Comparison of ENCODE assay signal across 7 cellular contexts in genomic region chr7:104982773-104983619, GRCh38. TPM values are rescaled to one million over a fixed set of nuclear protein-coding genes. Genes with fewer than 3 reads are reported as not detected.
DNase-seq lines count a peak whose midpoint lies in the region; FAIRE-seq and TF ChIP-seq lines count a peak whose summit lies in the region.

No MANE protein-coding gene starts in this region.

- H3K27me3 ChIP-seq in mucosa of rectum (ENCODE audit: control insufficient read depth in 2 of 2, insufficient read depth in 2 of 2, low read length in 2 of 2), result no peaks in the 10 kb centered on the region

- H3K9me3 ChIP-seq in mucosa of rectum (ENCODE audit: control insufficient read depth in 2 of 2, low read length in 2 of 2), result no peaks in the 10 kb centered on the region

- FAIRE-seq in GM19239 (lab: Jason Lieb, UNC), result peak; percentile 65

- H3K4me3 ChIP-seq in cardiac fibroblast (replicated peaks in 1 of 2; ENCODE audit: low read depth in 2 of 2, low read length in 2 of 2) (peak overlapping the region; percentile 48 to 57), mucosa of rectum (ENCODE audit: low read length in 2 of 2) (peak overlapping the region; percentile 88 to 89)

- H3K4me1 ChIP-seq in mucosa of rectum (ENCODE audit: control insufficient read depth in 2 of 2, insufficient read depth in 2 of 2, low read length in 2 of 2), result peaks cover 64 to 77% of the 10 kb centered on the region in 2 donors

- no peak for TF ChIP-seq CTCF in cardiac fibroblast (IDR thresholded peaks at IDR 0.05; ENCODE audit: low read depth, low read length)

- no peak for DNase-seq in GM19239 (ENCODE audit: insufficient read length, low spot score)
- peak; percentile 77 for DNase-seq in NCI-H2227 treated with DMSO at 0.1 percent for 48 hours (lab: John Stamatoyannopoulos, UW)
- DNase-seq in cardiac fibroblast (ENCODE audit: low read depth in 2 of 2), result no peak
- no peak for DNase-seq in SIG-M5 treated with dmso at 0.1 percent for 504 hours (lab: John Stamatoyannopoulos, UW; ENCODE audit: unreplicated experiment)
- no peak for DNase-seq in D341Med (ENCODE audit: low spot score)
- DNase-seq in SK-N-DZ (ENCODE audit: low spot score), result no peak

- peaks cover 0 to 4% of the 10 kb centered on the region in 2 donors for H3K36me3 ChIP-seq in mucosa of rectum (ENCODE audit: control insufficient read depth in 2 of 2, insufficient read depth in 2 of 2, low read length in 2 of 2)

- peak overlapping the region; percentile 97 to 100 for H3K27ac ChIP-seq in mucosa of rectum (ENCODE audit: low read depth in 2 of 2, low read length in 2 of 2)

- peak overlapping the region; percentile 97 for H3K9ac ChIP-seq in mucosa of rectum (ENCODE audit: low read depth in 1 of 2, low read length in 2 of 2)

RNA-seq across cellular contexts. Expression of gene KMT2E, which starts 31.0 kb away (rescaled TPM):
- polyA plus RNA-seq in SK-N-DZ (2014; cell fraction: cytosol; rRNA removed), result 24.2 and 29.9 TPM in 2 replicates
- 26.7 and 45.3 TPM in 2 replicates for polyA plus RNA-seq in SK-N-DZ (2014; cell fraction: nucleus; rRNA removed)
